ENCODE assay signal across 19 cellular contexts in the genomic region with DNA sequence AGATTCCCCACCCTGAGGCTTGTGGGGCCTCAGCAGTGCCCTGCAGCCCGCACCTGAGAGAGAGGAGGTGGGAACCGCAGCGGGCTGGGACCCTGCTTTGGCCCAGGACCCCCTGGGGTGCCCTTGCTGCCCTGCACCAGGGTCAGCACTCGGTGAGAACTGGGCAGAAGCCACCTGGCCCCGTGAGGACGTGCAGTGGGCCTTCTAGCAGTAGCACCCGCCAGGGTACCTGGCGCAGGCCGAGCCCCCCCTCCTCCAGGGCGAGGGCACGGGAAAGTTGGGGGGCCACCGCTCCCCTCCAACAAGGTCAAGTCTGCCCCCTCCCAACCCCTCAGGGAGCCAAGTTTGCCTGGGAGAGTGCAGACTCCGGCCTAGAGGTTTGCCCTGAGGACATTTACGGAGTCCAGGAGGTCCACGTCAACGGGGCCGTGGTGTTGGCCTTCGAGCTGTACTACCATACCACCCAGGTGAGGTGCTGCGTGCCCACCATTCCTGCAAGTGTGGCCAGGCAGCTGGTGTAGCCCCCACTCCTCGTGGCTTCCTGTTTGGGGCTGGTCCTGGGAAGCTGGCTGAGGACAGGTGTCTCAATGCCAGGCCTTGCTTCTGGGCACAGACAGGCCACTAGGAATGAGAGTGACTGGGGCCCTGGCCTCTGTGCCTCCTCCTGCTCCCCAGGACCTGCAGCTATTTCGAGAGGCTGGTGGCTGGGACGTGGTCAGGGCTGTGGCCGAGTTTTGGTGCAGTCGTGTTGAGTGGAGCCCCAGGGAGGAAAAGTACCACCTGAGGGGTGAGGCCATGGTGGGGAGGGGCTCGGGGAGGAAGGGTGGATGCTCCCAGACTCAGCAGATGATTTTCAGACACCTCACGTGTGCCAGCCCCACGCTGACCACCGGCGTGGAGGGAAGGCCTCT. TPM values are rescaled to one million over a fixed set of nuclear protein-coding genes. Genes with fewer than 3 reads are reported as not detected.
DNase-seq lines count a peak whose midpoint lies in the region; ATAC-seq, FAIRE-seq and TF ChIP-seq lines count a peak whose summit lies in the region.
"Had no signal": no experiment of that assay in that cellular context is flagged by ENCODE, and none has a peak within 500 bp of the region (broad histone marks: within the 10 kb centered on the region; RNA-seq: fewer than 3 reads in every experiment).

No MANE protein-coding gene starts in this region.

- H2BK5ac ChIP-seq in H1 (ENCODE audit: low read depth, low read length), result peak overlapping the region; percentile 66; the same call in 1 of the 2 replicates

- no peak overlapping the region for H2AFZ ChIP-seq in H1 (ENCODE audit: low read length)
- H2AFZ ChIP-seq: PC-9 had no signal

- H3K4me1 ChIP-seq in H1 (replicated peaks in 1 of 4; ENCODE audit: control insufficient read depth in 3 of 4, insufficient read depth in 4 of 4, low read length in 3 of 4), result peaks cover 0 to 36% (median 29%) of the 10 kb centered on the region in 4 experiments; a peak in 6 of 7 replicates
- H3K4me1 ChIP-seq in pancreas, result peaks cover 0 to 6% (median 0%) of the 10 kb centered on the region in 3 donors
- H3K4me1 ChIP-seq in breast epithelium, result peaks cover 0 to 5% of the 10 kb centered on the region in 2 donors

- TF ChIP-seq CTCF in H1 (IDR thresholded peaks at IDR 0.05; ENCODE audit: control extremely low read depth in 1 of 3, insufficient read depth in 1 of 3, low read depth in 1 of 3, low read length in 3 of 3) (no peak), pancreas (IDR thresholded peaks at IDR 0.05) (no peak), breast epithelium (IDR thresholded peaks at IDR 0.05) (no peak)

- H2AK5ac ChIP-seq in H1 (ENCODE audit: low read depth, low read length), result no peak overlapping the region

- no peak for TF ChIP-seq RAD21 in H1 (IDR thresholded peaks at IDR 0.05 in 1 of 2, conservative IDR thresholded peaks at IDR 0.05 in 1 of 2; ENCODE audit: low read depth in 2 of 2, low read length in 2 of 2)

- CTCF ChIA-PET in H1 (lab: Charles Lee; ENCODE audit: partially characterized antibody), result interaction anchor here (1.1 to 2.8 kb wide), 3 partner anchors 11 to 42 kb away, joined by 6 to 19 read pairs (median 13); no protein-coding TSS in a partner anchor

- H2BK12ac ChIP-seq in H1 (ENCODE audit: low read depth, low read length), result peak overlapping the region; percentile 50; the same call in 1 of the 2 replicates

- intact Hi-C loops in pancreas (cut with DNase I), result no loop called here
- intact Hi-C loops in breast epithelium (cut with DNase I; ENCODE audit: low total_unique reads), result no loop called here

- no peak overlapping the region for H3K4me3 Mint-ChIP-seq in activated T-cell treated with anti-CD3 and anti-CD28 coated beads, Interleukin-2, amount 50 U/mL, for 24 hours
- no peak overlapping the region for H3K4me3 Mint-ChIP-seq in activated T-cell treated with anti-CD3 and anti-CD28 coated beads, Interleukin-2, amount 50 U/mL, for 72 hours
- H3K4me3 Mint-ChIP-seq: CD8-positive, alpha-beta T cell had no signal

- no peak overlapping the region for H4K5ac ChIP-seq in H1 (ENCODE audit: insufficient read length, low read depth, low read length)

- peaks cover 19% of the 10 kb centered on the region for H3K4me1 Mint-ChIP-seq in activated T-cell treated with anti-CD3 and anti-CD28 coated beads, Interleukin-2, amount 50 U/mL, for 24 hours (ENCODE audit: low read depth)
- peaks cover 28% of the 10 kb centered on the region for H3K4me1 Mint-ChIP-seq in activated T-cell treated with anti-CD3 and anti-CD28 coated beads, Interleukin-2, amount 50 U/mL, for 72 hours (ENCODE audit: low read depth)

- WGBS in H1 (ENCODE audit: extremely low coverage in 1 of 2, insufficient coverage in 1 of 2, insufficient read length in 1 of 2, insufficient replicate concordance in 2 of 2, low coverage in 1 of 2, low lambda C conversion rate in 2 of 2, missing lambda C conversion rate in 1 of 2), 2 experiments, result 95% methylated on average over 24 of the region's 29 CpGs; no CpG with 5 or more reads in 1 of the 2 experiments
- 85 to 95% methylated on average over 29 of the region's 29 CpGs for WGBS in pancreas, 2 donors

- H4K8ac ChIP-seq in H1 (ENCODE audit: extremely low read depth, insufficient read depth, low read length), result no peak overlapping the region; the same call in none of the 2 replicates

- H3K4me3 ChIP-seq in H1 (ENCODE audit: extremely low read depth in 1 of 4, insufficient read depth in 2 of 4, low read depth in 3 of 4, low read length in 4 of 4) (no peak overlapping the region), pancreas (peak overlapping the region in 1 of 4 donors; percentile 91), breast epithelium (no peak overlapping the region)
- H3K4me3 ChIP-seq: PC-9, SK-N-MC, upper lobe of left lung had no signal

- peak overlapping the region; percentile 71; the same call in 1 of the 2 replicates for H3K18ac ChIP-seq in H1 (ENCODE audit: extremely low read depth, low read length)

- H4K20me1 ChIP-seq in H1 (replicated peaks in 1 of 2; ENCODE audit: control insufficient read depth in 1 of 2, insufficient read depth in 2 of 2, low read length in 2 of 2), result no peaks in the 10 kb centered on the region

- DNase-seq in activated T-cell treated with anti-CD3 and anti-CD28 coated beads, Interleukin-2, amount 50 U/mL, for 24 hours, result peak; percentile 31
- no peak for DNase-seq in activated T-cell treated with anti-CD3 and anti-CD28 coated beads, Interleukin-2, amount 50 U/mL, for 72 hours
- DNase-seq in H1 (ENCODE audit: low read depth in 1 of 2, low spot score in 2 of 2) (no peak), pancreas (peak in 4 of 6 donors; percentile 18 to 77 (median 48)), breast epithelium (ENCODE audit: low spot score in 2 of 2) (no peak)
- DNase-seq: activated gamma-delta T cell; brain microvascular endothelial cell; effector CD4-positive, alpha-beta T cell; NCI-H1092; NCI-H774; PC-9; stimulated activated naive CD4-positive, alpha-beta T cell treated with Interleukin-2 at 50 U/mL for 16 hours had no signal

- no peak overlapping the region for H3K56ac ChIP-seq in H1 (replicated peaks; ENCODE audit: insufficient read length, low read depth, low read length)

- H3K9me3 Mint-ChIP-seq in activated T-cell treated with anti-CD3 and anti-CD28 coated beads, Interleukin-2, amount 50 U/mL, for 24 hours, result no peaks in the 10 kb centered on the region
- H3K9me3 Mint-ChIP-seq in activated T-cell treated with anti-CD3 and anti-CD28 coated beads, Interleukin-2, amount 50 U/mL, for 72 hours, result no peaks in the 10 kb centered on the region
- H3K9me3 Mint-ChIP-seq: CD8-positive, alpha-beta T cell had no signal

- peak overlapping the region; percentile 74 for H4K91ac ChIP-seq in H1 (replicated peaks; ENCODE audit: insufficient read length, low read length)

- H3K27ac Mint-ChIP-seq in activated T-cell treated with anti-CD3 and anti-CD28 coated beads, Interleukin-2, amount 50 U/mL, for 24 hours, result no peak overlapping the region
- no peak overlapping the region for H3K27ac Mint-ChIP-seq in activated T-cell treated with anti-CD3 and anti-CD28 coated beads, Interleukin-2, amount 50 U/mL, for 72 hours

- H2BK20ac ChIP-seq in H1 (ENCODE audit: low read length), result peak overlapping the region; percentile 72; the same call in 1 of the 2 replicates

- peak overlapping the region; percentile 38 for H3K4ac ChIP-seq in H1 (replicated peaks; ENCODE audit: insufficient read length, low read depth, low read length)

- H3K36me3 Mint-ChIP-seq in activated T-cell treated with anti-CD3 and anti-CD28 coated beads, Interleukin-2, amount 50 U/mL, for 24 hours (ENCODE audit: low read depth), result peaks cover 15% of the 10 kb centered on the region
- H3K36me3 Mint-ChIP-seq in activated T-cell treated with anti-CD3 and anti-CD28 coated beads, Interleukin-2, amount 50 U/mL, for 72 hours (ENCODE audit: insufficient read depth in 2 of 2), result peaks cover 7 to 16% of the 10 kb centered on the region in 2 donors

- no peak for ATAC-seq in activated T-cell treated with anti-CD3 and anti-CD28 coated beads, Interleukin-2, amount 50 U/mL, for 72 hours (replicated peaks in 1 of 2)
- ATAC-seq in pancreas, result no peak
- no peak for ATAC-seq in HG02840 (IDR thresholded peaks at IDR 0.05; ENCODE audit: low FRiP score, unreplicated experiment)
- ATAC-seq: CD8-positive, alpha-beta T cell had no signal

- TF ChIP-seq POLR2A in H1 (IDR thresholded peaks at IDR 0.05; ENCODE audit: control extremely low read depth in 1 of 2, low read depth in 2 of 2, low read length in 2 of 2) (no peak), breast epithelium (IDR thresholded peaks at IDR 0.05) (no peak)

- peaks cover 3 to 30% (median 15%) of the 10 kb centered on the region in 4 experiments; a peak in 6 of 8 replicates for H3K36me3 ChIP-seq in H1 (ENCODE audit: control insufficient read depth in 2 of 4, insufficient read depth in 4 of 4, low read length in 3 of 4)
- peaks cover 0 to 37% (median 0%) of the 10 kb centered on the region in 3 donors for H3K36me3 ChIP-seq in pancreas
- no peaks in the 10 kb centered on the region for H3K36me3 ChIP-seq in breast epithelium
- H3K36me3 ChIP-seq: brain microvascular endothelial cell had no signal

- TF ChIP-seq EP300 in H1 (IDR thresholded peaks at IDR 0.05; ENCODE audit: borderline replicate concordance in 1 of 2, low read depth in 2 of 2, low read length in 2 of 2), result no peak

- H2BK15ac ChIP-seq in H1 (ENCODE audit: low read length), result no peak overlapping the region

- POLR2A ChIA-PET in H1 (lab: Charles Lee; ENCODE audit: partially characterized antibody), result interaction anchor here (0.5 to 3.0 kb wide), 5 partner anchors 8 to 70 kb away, joined by 3 to 14 read pairs (median 9); a partner anchor contains a TSS

- H3K27ac ChIP-seq in H1 (ENCODE audit: low read depth, low read length) (no peak overlapping the region), pancreas (no peak overlapping the region), breast epithelium (no peak overlapping the region)
- H3K27ac ChIP-seq: brain microvascular endothelial cell, PC-9, SK-N-MC, upper lobe of left lung had no signal

- H3K9ac ChIP-seq in H1 (replicated peaks in 1 of 4; ENCODE audit: extremely low read depth in 1 of 4, low read depth in 3 of 4, low read length in 3 of 4), result no peak overlapping the region

- no peaks in the 10 kb centered on the region for H3K79me2 ChIP-seq in H1 (ENCODE audit: control insufficient read depth in 1 of 2, insufficient read depth in 2 of 2, low read length in 2 of 2)

- no peak overlapping the region for H3K14ac ChIP-seq in H1 (ENCODE audit: insufficient read length)

- 0 out of 2 replicates have a peak, but pooled peaks cover 4% of the 10 kb centered on the region for H3K79me1 ChIP-seq in H1 (ENCODE audit: low read depth, low read length)

- FAIRE-seq in H1 (lab: Jason Lieb, UNC), result no peak
- no peak for FAIRE-seq in pancreas (lab: Jason Lieb, UNC)

- H2BK120ac ChIP-seq in H1 (replicated peaks; ENCODE audit: low read depth, low read length), result no peak overlapping the region

- H3K27me3 ChIP-seq in H1 (replicated peaks in 1 of 4; ENCODE audit: control insufficient read depth in 3 of 4, extremely low read depth in 1 of 4, insufficient read depth in 3 of 4, low read length in 3 of 4) (peaks cover 5 to 11% (median 10%) of the 10 kb centered on the region in 4 experiments; a peak in 6 of 7 replicates), pancreas (no peaks in the 10 kb centered on the region), breast epithelium (no peaks in the 10 kb centered on the region)
- H3K27me3 ChIP-seq: upper lobe of left lung had no signal

- H3K27me3 Mint-ChIP-seq in activated T-cell treated with anti-CD3 and anti-CD28 coated beads, Interleukin-2, amount 50 U/mL, for 24 hours, result peaks cover 5% of the 10 kb centered on the region
- H3K27me3 Mint-ChIP-seq in activated T-cell treated with anti-CD3 and anti-CD28 coated beads, Interleukin-2, amount 50 U/mL, for 72 hours (ENCODE audit: low read depth), result no peaks in the 10 kb centered on the region

- H3K4me2 ChIP-seq in H1 (ENCODE audit: insufficient read depth in 1 of 2, low read depth in 2 of 2, low read length in 2 of 2), result no peak overlapping the region
- H3K4me2 ChIP-seq: PC-9 had no signal

- peaks cover 0 to 3% of the 10 kb centered on the region in 2 experiments; a peak in 1 of 4 replicates for H3K9me3 ChIP-seq in H1 (ENCODE audit: insufficient read depth in 2 of 2, low read depth in 1 of 2, low read length in 1 of 2)
- no peaks in the 10 kb centered on the region for H3K9me3 ChIP-seq in pancreas
- H3K9me3 ChIP-seq in breast epithelium, result no peaks in the 10 kb centered on the region
- H3K9me3 ChIP-seq: upper lobe of left lung had no signal

- H3K23ac ChIP-seq in H1 (ENCODE audit: insufficient read length), result no peak overlapping the region

- peaks cover 5% of the 10 kb centered on the region; the same call in 1 of the 2 replicates for H3K23me2 ChIP-seq in H1 (ENCODE audit: low read depth, low read length)

RNA-seq across cellular contexts. Expression of a gene that starts 3.5 kb away (rescaled TPM):
- 100 to 1,000 TPM; 161 to 273 TPM for total RNA-seq in activated T-cell treated with anti-CD3 and anti-CD28 coated beads, Interleukin-2, amount 50 U/mL, for 72 hours
- total RNA-seq in H1 (2021; fragmentation: NEBNext Ultra II Directional; extraction: Animal tissue kit (Norgen Biotek cat#: 25700)), result 52.9 and 60.7 TPM in 2 replicates
- polyA plus RNA-seq in H1 (2011; rRNA removed) (34.8 and 61.4 TPM in 2 replicates), pancreas (1,000 to 10,000 TPM; 1,516 to 4,700 TPM)
- 56.3 TPM for polyA plus RNA-seq in H1 (2011; cell fraction: cytosol; rRNA removed)
- 681 TPM for polyA plus RNA-seq in H1 (2011; cell fraction: nucleus; rRNA removed)
- 50.3 to 86.1 TPM (median 73.3 TPM) in 4 replicates for polyA plus RNA-seq in H1 (2012, experiment 1 of 2)
- 36.1 TPM for polyA plus RNA-seq in H1 (2012, experiment 2 of 2)
- polyA plus RNA-seq in H1 (2013, experiment 1 of 2), result 44.0 TPM
- 38.3 TPM for polyA plus RNA-seq in H1 (2013, experiment 2 of 2)
- 8.6 and 10.8 TPM in 2 replicates for polyA minus RNA-seq in H1 (2011; rRNA and poly(A)+ RNA removed)
- 17.0 TPM for polyA minus RNA-seq in H1 (2011; cell fraction: cytosol; rRNA and poly(A)+ RNA removed)
- polyA minus RNA-seq in H1 (2011; cell fraction: nucleus; rRNA and poly(A)+ RNA removed), result 53.3 TPM
- total RNA-seq in pancreas (100 to 1,000 TPM in 4 of 6 donors, 10 to 100 TPM in 1, 1 to 10 TPM in 1; 8.9 to 534 (median 198) TPM), breast epithelium (10 to 100 TPM; 13.0 to 63.9 (median 37.3) TPM)

RNA-seq across cellular contexts. Expression of a gene that starts 6.9 kb away (rescaled TPM):
- not detected for total RNA-seq in activated T-cell treated with anti-CD3 and anti-CD28 coated beads, Interleukin-2, amount 50 U/mL, for 72 hours
- not detected in 2 replicates for total RNA-seq in H1 (2021; fragmentation: NEBNext Ultra II Directional; extraction: Animal tissue kit (Norgen Biotek cat#: 25700))
- 0.50 TPM in 1 of 2 replicates, not detected in the other for polyA plus RNA-seq in H1 (2011; rRNA removed)
- 0.21 TPM for polyA plus RNA-seq in H1 (2011; cell fraction: cytosol; rRNA removed)
- 0.30 TPM for polyA plus RNA-seq in H1 (2011; cell fraction: nucleus; rRNA removed)
- 0.33 TPM in 1 of 4 replicates, not detected in the others for polyA plus RNA-seq in H1 (2012, experiment 1 of 2)
- polyA plus RNA-seq in H1 (2012, experiment 2 of 2), result not detected
- 0.26 TPM for polyA plus RNA-seq in H1 (2013, experiment 1 of 2)
- polyA plus RNA-seq in H1 (2013, experiment 2 of 2), result 0.11 TPM
- not detected in 2 replicates for polyA minus RNA-seq in H1 (2011; rRNA and poly(A)+ RNA removed)
- polyA minus RNA-seq in H1 (2011; cell fraction: cytosol; rRNA and poly(A)+ RNA removed), result not detected
- polyA minus RNA-seq in H1 (2011; cell fraction: nucleus; rRNA and poly(A)+ RNA removed), result not detected
- not detected for total RNA-seq in pancreas
- 1 to 10 TPM in 1 of 2 donors, under 1 TPM in 1; 0.56 to 1.2 TPM for polyA plus RNA-seq in pancreas
- total RNA-seq in breast epithelium, result not detected
- total RNA-seq: CD8-positive, alpha-beta T cell; kidney epithelial cell; osteocyte; PC-9; upper lobe of left lung had no signal
- polyA plus RNA-seq: fibroblast of lung had no signal

RNA-seq across cellular contexts. Expression of a gene that starts 14.3 kb away (rescaled TPM):
- 1 to 10 TPM; 1.5 to 3.2 TPM for total RNA-seq in activated T-cell treated with anti-CD3 and anti-CD28 coated beads, Interleukin-2, amount 50 U/mL, for 72 hours
- total RNA-seq in H1 (2021; fragmentation: NEBNext Ultra II Directional; extraction: Animal tissue kit (Norgen Biotek cat#: 25700)), result not detected in 2 replicates
- 0.06 TPM in 1 of 2 replicates, not detected in the other for polyA plus RNA-seq in H1 (2011; rRNA removed)
- 0.06 TPM for polyA plus RNA-seq in H1 (2011; cell fraction: cytosol; rRNA removed)
- polyA plus RNA-seq in H1 (2011; cell fraction: nucleus; rRNA removed), result 0.19 TPM
- 0.05 to 0.13 TPM in 2 of 4 replicates, not detected in the others for polyA plus RNA-seq in H1 (2012, experiment 1 of 2)
- not detected for polyA plus RNA-seq in H1 (2012, experiment 2 of 2)
- polyA plus RNA-seq in H1 (2013, experiment 1 of 2), result not detected
- not detected for polyA plus RNA-seq in H1 (2013, experiment 2 of 2)
- not detected in 2 replicates for polyA minus RNA-seq in H1 (2011; rRNA and poly(A)+ RNA removed)
- not detected for polyA minus RNA-seq in H1 (2011; cell fraction: cytosol; rRNA and poly(A)+ RNA removed)
- polyA minus RNA-seq in H1 (2011; cell fraction: nucleus; rRNA and poly(A)+ RNA removed), result 0.20 TPM
- under 1 TPM in 4 of 6 donors, not detected in 2; 0.19 to 0.23 (median 0.20) TPM for total RNA-seq in pancreas
- under 1 TPM; 0.05 to 0.08 TPM for polyA plus RNA-seq in pancreas
- 1 to 10 TPM in 2 of 3 donors, under 1 TPM in 1; 0.59 to 3.7 (median 2.0) TPM for total RNA-seq in breast epithelium
- total RNA-seq: fibroblast of lung, kidney epithelial cell, osteocyte, PC-9 had no signal
- polyA plus RNA-seq: fibroblast of lung had no signal

RNA-seq across cellular contexts. Expression of a gene that starts 15.2 kb away (rescaled TPM):
- total RNA-seq in activated T-cell treated with anti-CD3 and anti-CD28 coated beads, Interleukin-2, amount 50 U/mL, for 72 hours, result 100 to 1,000 TPM; 542 to 639 TPM
- total RNA-seq in H1 (2021; fragmentation: NEBNext Ultra II Directional; extraction: Animal tissue kit (Norgen Biotek cat#: 25700)), result 363 and 399 TPM in 2 replicates
- polyA plus RNA-seq in H1 (2011; rRNA removed) (764 and 902 TPM in 2 replicates), pancreas (100 to 1,000 TPM; 169 to 182 TPM)
- polyA plus RNA-seq in H1 (2011; cell fraction: cytosol; rRNA removed), result 381 TPM
- 326 TPM for polyA plus RNA-seq in H1 (2011; cell fraction: nucleus; rRNA removed)
- polyA plus RNA-seq in H1 (2012, experiment 1 of 2), result 487 to 716 TPM (median 624 TPM) in 4 replicates
- polyA plus RNA-seq in H1 (2012, experiment 2 of 2), result 666 TPM
- 1,170 TPM for polyA plus RNA-seq in H1 (2013, experiment 1 of 2)
- polyA plus RNA-seq in H1 (2013, experiment 2 of 2), result 1,490 TPM
- 220 and 246 TPM in 2 replicates for polyA minus RNA-seq in H1 (2011; rRNA and poly(A)+ RNA removed)
- 86.5 TPM for polyA minus RNA-seq in H1 (2011; cell fraction: cytosol; rRNA and poly(A)+ RNA removed)
- 58.9 TPM for polyA minus RNA-seq in H1 (2011; cell fraction: nucleus; rRNA and poly(A)+ RNA removed)
- total RNA-seq in pancreas (100 to 1,000 TPM in 2 of 6 donors, 10 to 100 TPM in 4; 32.1 to 120 (median 63.6) TPM), breast epithelium (100 to 1,000 TPM in 2 of 3 donors, 10 to 100 TPM in 1; 81.4 to 404 (median 129) TPM)

RNA-seq across cellular contexts. Expression of a gene that starts 21.4 kb away (rescaled TPM):
- 100 to 1,000 TPM; 306 to 384 TPM for total RNA-seq in activated T-cell treated with anti-CD3 and anti-CD28 coated beads, Interleukin-2, amount 50 U/mL, for 72 hours
- 394 and 417 TPM in 2 replicates for total RNA-seq in H1 (2021; fragmentation: NEBNext Ultra II Directional; extraction: Animal tissue kit (Norgen Biotek cat#: 25700))
- polyA plus RNA-seq in H1 (2011; rRNA removed) (1,464 and 1,887 TPM in 2 replicates), pancreas (10 to 100 TPM; 40.7 to 54.5 TPM)
- polyA plus RNA-seq in H1 (2011; cell fraction: cytosol; rRNA removed), result 1,079 TPM
- polyA plus RNA-seq in H1 (2011; cell fraction: nucleus; rRNA removed), result 974 TPM
- 247 to 559 TPM (median 446 TPM) in 4 replicates for polyA plus RNA-seq in H1 (2012, experiment 1 of 2)
- polyA plus RNA-seq in H1 (2012, experiment 2 of 2), result 534 TPM
- 788 TPM for polyA plus RNA-seq in H1 (2013, experiment 1 of 2)
- polyA plus RNA-seq in H1 (2013, experiment 2 of 2), result 902 TPM
- polyA minus RNA-seq in H1 (2011; rRNA and poly(A)+ RNA removed), result 336 and 605 TPM in 2 replicates
- polyA minus RNA-seq in H1 (2011; cell fraction: cytosol; rRNA and poly(A)+ RNA removed), result 285 TPM
- 204 TPM for polyA minus RNA-seq in H1 (2011; cell fraction: nucleus; rRNA and poly(A)+ RNA removed)
- total RNA-seq in pancreas (10 to 100 TPM in 5 of 6 donors, 1 to 10 TPM in 1; 10.0 to 45.2 (median 18.9) TPM), breast epithelium (100 to 1,000 TPM; 129 to 321 (median 142) TPM)

Comparison
In these comparisons a context has a peak if more than half of its experiments do, and no peak if none do; other contexts are left out.
1. DNase-seq: peak in activated T-cell treated with anti-CD3 and anti-CD28 coated beads, Interleukin-2, amount 50 U/mL, for 24 hours (single experiment) and pancreas (4 of 6); none in activated T-cell treated with anti-CD3 and anti-CD28 coated beads, Interleukin-2, amount 50 U/mL, for 72 hours (0 of 2), H1 (0 of 2) and breast epithelium (0 of 2).